ENCODE assay signal across 8 cellular contexts in the genomic region with DNA sequence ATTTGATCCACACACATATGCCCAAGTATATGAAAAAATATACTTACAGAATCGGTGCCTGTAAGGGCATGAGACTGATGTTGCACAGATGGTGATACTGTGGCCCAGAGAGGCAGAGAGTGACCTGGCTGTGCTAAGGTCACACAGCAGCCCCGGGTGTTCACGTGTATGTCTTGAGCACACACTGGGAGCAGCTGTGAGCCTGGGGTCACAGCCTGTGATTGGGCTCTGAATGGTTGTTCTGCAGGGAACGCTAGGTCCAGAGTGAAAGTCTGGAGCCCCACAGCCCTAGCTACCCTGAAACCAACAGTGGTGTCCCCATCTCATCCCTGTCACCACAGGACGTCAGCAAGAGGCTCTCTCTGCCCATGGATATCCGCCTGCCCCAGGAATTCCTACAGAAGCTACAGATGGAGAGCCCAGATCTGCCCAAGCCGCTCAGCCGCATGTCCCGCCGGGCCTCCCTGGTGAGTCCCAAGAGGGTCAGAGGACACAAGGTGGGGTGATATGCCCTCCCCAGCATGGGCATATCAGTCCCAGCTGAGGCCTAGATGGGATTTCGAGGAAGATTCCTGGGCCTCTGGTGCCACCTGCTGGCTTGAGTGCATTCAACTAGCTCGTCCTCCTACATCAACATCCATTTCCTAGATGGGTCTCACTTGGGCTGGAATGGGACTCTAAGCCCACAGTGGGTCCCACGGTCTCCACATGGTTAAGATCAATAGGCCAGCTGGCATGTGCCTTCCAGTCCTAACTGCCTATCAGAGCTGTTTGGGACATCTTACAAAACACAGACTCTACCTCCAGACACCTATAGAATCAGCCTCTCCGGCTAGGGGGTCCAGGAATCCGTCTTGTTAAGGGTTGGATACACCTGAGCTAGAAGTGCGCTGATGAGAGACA. TPM values are rescaled to one million over a fixed set of nuclear protein-coding genes. Genes with fewer than 3 reads are reported as not detected.
DNase-seq lines count a peak whose midpoint lies in the region; ATAC-seq and TF ChIP-seq lines count a peak whose summit lies in the region.

No MANE protein-coding gene starts in this region.

- no peaks in the 10 kb centered on the region for H3K4me1 Mint-ChIP-seq in activated naive CD8-positive, alpha-beta T cell treated with anti-CD3 and anti-CD28 coated beads for 36 hours

- H3K9me3 Mint-ChIP-seq in activated naive CD8-positive, alpha-beta T cell treated with anti-CD3 and anti-CD28 coated beads for 36 hours: no peaks in the 10 kb centered on the region

- intact Hi-C loops in head of caudate nucleus (cut with DNase I) (loop anchor here (2.0 kb wide), 1 partner anchor 35 kb away; no protein-coding TSS in a partner anchor), psoas muscle (cut with DNase I) (loop anchor here (1.0 to 10.0 kb wide), 6 partner anchors 36 to 249 kb away; a partner anchor contains a TSS), vagina (cut with DNase I) (no loop called here)

- no peak overlapping the region for H3K4me3 ChIP-seq in psoas muscle
- H3K4me3 ChIP-seq in vagina: no peak overlapping the region

- H3K36me3 Mint-ChIP-seq in activated naive CD8-positive, alpha-beta T cell treated with anti-CD3 and anti-CD28 coated beads for 36 hours: no peaks in the 10 kb centered on the region

- DNase-seq in GM03348 (ENCODE audit: low spot score): peak; percentile 89
- DNase-seq in NCI-H1092 (lab: John Stamatoyannopoulos, UW): peak; percentile 82
- peak; percentile 71 for DNase-seq in SKM-1 treated with dmso at 0.1 percent for 144 hours (lab: John Stamatoyannopoulos, UW; ENCODE audit: unreplicated experiment)
- DNase-seq in activated naive CD8-positive, alpha-beta T cell treated with anti-CD3 and anti-CD28 coated beads for 36 hours: peak; percentile 64
- peak; percentile 72 to 97 (median 91) for DNase-seq in head of caudate nucleus
- DNase-seq in psoas muscle: peak; percentile 77 to 88
- DNase-seq in vagina (ENCODE audit: extremely low spot score in 2 of 2): no peak

- no peaks in the 10 kb centered on the region for H3K4me1 ChIP-seq in psoas muscle
- H3K4me1 ChIP-seq in vagina: peaks cover 11% of the 10 kb centered on the region

- ATAC-seq in psoas muscle (peak; percentile 72 to 83 (median 79)), HG03025 (IDR thresholded peaks at IDR 0.05; ENCODE audit: low FRiP score, unreplicated experiment) (no peak)

- TF ChIP-seq POLR2A in vagina (IDR thresholded peaks at IDR 0.05): no peak

- WGBS in psoas muscle, 3 donors: 48 to 53% (median 51%) methylated on average over 16 of the region's 16 CpGs

- TF ChIP-seq CTCF in psoas muscle (IDR thresholded peaks at IDR 0.05): peak; percentile 87
- TF ChIP-seq CTCF in vagina (IDR thresholded peaks at IDR 0.05): peak; percentile 73 to 79 (median 75)

- H3K27ac Mint-ChIP-seq in activated naive CD8-positive, alpha-beta T cell treated with anti-CD3 and anti-CD28 coated beads for 36 hours: no peak overlapping the region

- no peaks in the 10 kb centered on the region for H3K9me3 ChIP-seq in psoas muscle
- H3K9me3 ChIP-seq in vagina: no peaks in the 10 kb centered on the region

- H3K36me3 ChIP-seq in psoas muscle (ENCODE audit: insufficient read depth in 1 of 2, low read depth in 1 of 2) (no peaks in the 10 kb centered on the region), vagina (no peaks in the 10 kb centered on the region)

- H3K27me3 Mint-ChIP-seq in activated naive CD8-positive, alpha-beta T cell treated with anti-CD3 and anti-CD28 coated beads for 36 hours: no peaks in the 10 kb centered on the region

- no peak overlapping the region for H3K4me3 Mint-ChIP-seq in activated naive CD8-positive, alpha-beta T cell treated with anti-CD3 and anti-CD28 coated beads for 36 hours

- H3K27me3 ChIP-seq in psoas muscle (ENCODE audit: insufficient read depth in 3 of 3, low read length in 2 of 3) (peaks cover 0 to 10% (median 3%) of the 10 kb centered on the region in 3 donors), vagina (no peaks in the 10 kb centered on the region)

- H3K27ac ChIP-seq in psoas muscle: no peak overlapping the region
- H3K27ac ChIP-seq in vagina: no peak overlapping the region

RNA-seq across cellular contexts. Expression of a gene that starts 19.7 kb away (rescaled TPM):
- total RNA-seq in activated naive CD8-positive, alpha-beta T cell treated with anti-CD3 and anti-CD28 coated beads for 36 hours: 1 to 10 TPM; 6.2 to 6.5 TPM
- 10 to 100 TPM in 1 of 4 donors, 1 to 10 TPM in 3; 3.9 to 11.9 (median 6.0) TPM for total RNA-seq in psoas muscle
- 1 to 10 TPM; 1.5 to 2.1 (median 1.6) TPM for polyA plus RNA-seq in psoas muscle
- 27.0 TPM for total RNA-seq in vagina

Comparison
In these comparisons a context has a peak if more than half of its experiments do, and no peak if none do; other contexts are left out.
1. DNase-seq: peak in GM03348 (single experiment), NCI-H1092 (single experiment), SKM-1 treated with dmso at 0.1 percent for 144 hours (single experiment), activated naive CD8-positive, alpha-beta T cell treated with anti-CD3 and anti-CD28 coated beads for 36 hours (single experiment), head of caudate nucleus (42 of 42) and psoas muscle (2 of 2); none in vagina (0 of 2).